ENCODE assay signal across 8 cellular contexts in genomic region chr20:49219091-49219923, GRCh38. TPM values are rescaled to one million over a fixed set of nuclear protein-coding genes. Genes with fewer than 3 reads are reported as not detected.
DNase-seq lines count a peak whose midpoint lies in the region; ATAC-seq and TF ChIP-seq lines count a peak whose summit lies in the region.

TSS of gene DDX27 (plus strand) at chr20:49219416. CDS start at chr20:49219449, 33 bp downstream.

- peak; percentile 84 for ATAC-seq in HG02870 (IDR thresholded peaks at IDR 0.05; ENCODE audit: unreplicated experiment)
- ATAC-seq in left cardiac atrium = peak; percentile 97 to 99
- peak; percentile 96 for ATAC-seq in upper lobe of right lung

- H3K36me3 ChIP-seq in upper lobe of right lung = peaks cover 31% of the 10 kb centered on the region

- peaks cover 19% of the 10 kb centered on the region for H3K4me1 Mint-ChIP-seq in T-helper 1 cell treated with Interleukin-12 subunit alpha and Interleukin-12 subunit beta and Interleukin-4 antibody, amounts not matched to agents 30 μg/mL and 1 μg/mL, for 36 hours (ENCODE audit: low read depth)

- no peaks in the 10 kb centered on the region for H3K9me3 ChIP-seq in upper lobe of right lung

- peaks cover 21% of the 10 kb centered on the region for H3K36me3 Mint-ChIP-seq in T-helper 1 cell treated with Interleukin-12 subunit alpha and Interleukin-12 subunit beta and Interleukin-4 antibody, amounts not matched to agents 30 μg/mL and 1 μg/mL, for 36 hours (ENCODE audit: low read depth)

- DNase-seq in GM13976 (ENCODE audit: low spot score) (peak; percentile 96), NCI-H1694 (lab: John Stamatoyannopoulos, UW) (peak; percentile 93), amniotic stem cell (lab: John Stamatoyannopoulos, UW) (peak; percentile 97), left cardiac atrium (peak; percentile 98), posterior vena cava (ENCODE audit: low spot score) (peak; percentile 99), upper lobe of right lung (peak; percentile 97)

- H3K27me3 Mint-ChIP-seq in T-helper 1 cell treated with Interleukin-12 subunit alpha and Interleukin-12 subunit beta and Interleukin-4 antibody, amounts not matched to agents 30 μg/mL and 1 μg/mL, for 36 hours (ENCODE audit: low read depth) = no peaks in the 10 kb centered on the region

- TF ChIP-seq CTCF in GM13976 (IDR thresholded peaks at IDR 0.05; ENCODE audit: borderline replicate concordance, control extremely low read depth, extremely low read depth, insufficient read depth, missing control alignments) = no peak
- TF ChIP-seq CTCF in upper lobe of right lung (IDR thresholded peaks at IDR 0.05) = no peak

- H3K27me3 ChIP-seq in upper lobe of right lung = no peaks in the 10 kb centered on the region

- H3K4me3 ChIP-seq in upper lobe of right lung = peak within 1 kb of the TSS; percentile 85

- peak within 1 kb of the TSS; percentile 89 for H3K27ac ChIP-seq in upper lobe of right lung

- no peaks in the 10 kb centered on the region for H3K9me3 Mint-ChIP-seq in T-helper 1 cell treated with Interleukin-12 subunit alpha and Interleukin-12 subunit beta and Interleukin-4 antibody, amounts not matched to agents 30 μg/mL and 1 μg/mL, for 36 hours

- peak within 1 kb of the TSS; percentile 99 for H3K27ac Mint-ChIP-seq in T-helper 1 cell treated with Interleukin-12 subunit alpha and Interleukin-12 subunit beta and Interleukin-4 antibody, amounts not matched to agents 30 μg/mL and 1 μg/mL, for 36 hours

- intact Hi-C loops in left cardiac atrium (cut with DNase I) = loop anchor here (5.0 kb wide), 2 partner anchors 37 to 87 kb away; no protein-coding TSS in a partner anchor
- intact Hi-C loops in posterior vena cava (cut with DNase I) = loop anchor here (5.0 to 10.0 kb wide), 2 partner anchors 85 to 87 kb away; no protein-coding TSS in a partner anchor
- intact Hi-C loops in upper lobe of right lung (cut with DNase I) = loop anchor here (2.0 kb wide), 1 partner anchor 87 kb away; no protein-coding TSS in a partner anchor

- in situ Hi-C loops in GM13976 (cut with MboI; ENCODE audit: low sequenced_read_pairs, unreplicated experiment) = loop anchor here (5.0 kb wide), 1 partner anchor 87 kb away; no protein-coding TSS in a partner anchor

- H3K4me1 ChIP-seq in upper lobe of right lung = peaks cover 20% of the 10 kb centered on the region

- peak within 1 kb of the TSS; percentile 99 for H3K4me3 Mint-ChIP-seq in T-helper 1 cell treated with Interleukin-12 subunit alpha and Interleukin-12 subunit beta and Interleukin-4 antibody, amounts not matched to agents 30 μg/mL and 1 μg/mL, for 36 hours

RNA-seq across cellular contexts. Expression of gene DDX27, which starts in this region (rescaled TPM):
- total RNA-seq in left cardiac atrium = 10 to 100 TPM; 13.3 to 19.0 TPM
- total RNA-seq in posterior vena cava = 10 to 100 TPM; 17.7 to 20.1 TPM
- 25.9 TPM for total RNA-seq in upper lobe of right lung

Comparison
In these comparisons a context has a peak if more than half of its experiments do, and no peak if none do; other contexts are left out.
1. Peak in every context shown above with its lines: DNase-seq, ATAC-seq, H3K4me3 ChIP-seq and H3K27ac ChIP-seq.